Comparison of ENCODE assay signal across 12 cellular contexts in genomic region chr7:17845197-17845547, GRCh38.
"Had no signal": no experiment of that assay in that cellular context is flagged by ENCODE, and none has a peak within 500 bp of the region (broad histone marks: within the 10 kb centered on the region; RNA-seq: fewer than 3 reads in every experiment).

No MANE protein-coding gene starts in this region.

- H3K36me3 ChIP-seq: pancreas had no signal

- H3K27me3 ChIP-seq: gastrocnemius medialis, heart left ventricle, pancreas, sigmoid colon, spleen had no signal

- H3K9me3 ChIP-seq: gastrocnemius medialis, pancreas, sigmoid colon had no signal

- FAIRE-seq: pancreas had no signal

- DNase-seq: activated CD4-positive, alpha-beta T cell treated with anti-CD3 and anti-CD28 coated beads, Interleukin-2, amount 50 U/mL, for 4 hours; activated naive CD4-positive, alpha-beta T cell treated with anti-CD3 and anti-CD28 coated beads for 36 hours; gastrocnemius medialis; heart left ventricle; immature natural killer cell; naive thymus-derived CD8-positive, alpha-beta T cell; pancreas; sigmoid colon; spleen; stimulated activated CD4-positive, alpha-beta T cell treated with anti-CD3 and anti-CD28 coated beads, Interleukin-4, amount 100 ng/mL, for 4 hours; stimulated activated naive B cell treated with anti-CD40 and anti-IgM and Interleukin-4, amounts not matched to agents 10 μg/mL and 1 μg/mL and 100 μg/mL, for 72 hours had no signal

- H3K27ac ChIP-seq: coronary artery, gastrocnemius medialis, heart left ventricle, pancreas, sigmoid colon, spleen had no signal

- H3K4me3 ChIP-seq: coronary artery, gastrocnemius medialis, heart left ventricle, pancreas, sigmoid colon, spleen had no signal

- ATAC-seq: gastrocnemius medialis; heart left ventricle; naive thymus-derived CD8-positive, alpha-beta T cell; pancreas; stimulated activated naive B cell treated with anti-CD40 and anti-IgM and Interleukin-4, amounts not matched to agents 10 μg/mL and 1 μg/mL and 100 μg/mL, for 72 hours had no signal

- H3K4me1 ChIP-seq: gastrocnemius medialis, pancreas, sigmoid colon had no signal
